ENCODE assay signal across 9 cellular contexts in genomic region chr21:17513214-17514123, GRCh38. TPM values are rescaled to one million over a fixed set of nuclear protein-coding genes. Genes with fewer than 3 reads are reported as not detected.
DNase-seq lines count a peak whose midpoint lies in the region; ATAC-seq, FAIRE-seq and TF ChIP-seq lines count a peak whose summit lies in the region.
"Had no signal": no experiment of that assay in that cellular context is flagged by ENCODE, and none has a peak within 500 bp of the region (broad histone marks: within the 10 kb centered on the region; RNA-seq: fewer than 3 reads in every experiment).

No MANE protein-coding gene starts in this region.

- H4K12ac ChIP-seq in trophoblast cell (ENCODE audit: low read depth, low read length): peak overlapping the region; percentile 93

- H2AK5ac ChIP-seq in trophoblast cell (ENCODE audit: low read length): no peak overlapping the region

- peak overlapping the region; percentile 92 for H2BK120ac ChIP-seq in trophoblast cell (ENCODE audit: insufficient read depth, low read length, poor library complexity)

- H3K27ac ChIP-seq in OCI-LY7 (ENCODE audit: low read depth, low read length, poor library complexity, severe bottlenecking): peak overlapping the region; percentile 35
- peak overlapping the region in 9 of 10 donors; percentile 67 to 94 (median 87) for H3K27ac ChIP-seq in heart right ventricle
- H3K27ac ChIP-seq in trophoblast cell (ENCODE audit: low read depth, low read length): peak overlapping the region; percentile 88

- H3K4me1 ChIP-seq in OCI-LY7 (ENCODE audit: insufficient read depth, low read length, poor library complexity, severe bottlenecking): peaks cover 19% of the 10 kb centered on the region
- peaks cover 0 to 24% (median 11%) of the 10 kb centered on the region in 9 donors for H3K4me1 ChIP-seq in heart right ventricle
- H3K4me1 ChIP-seq in trophoblast cell (ENCODE audit: control insufficient read depth in 1 of 2, insufficient read depth in 2 of 2, low read length in 2 of 2): peaks cover 0 to 5% of the 10 kb centered on the region in 2 experiments

- H4K91ac ChIP-seq in trophoblast cell (ENCODE audit: low read depth, low read length): peak overlapping the region; percentile 73

- peak overlapping the region; percentile 84 for H3K4me3 Mint-ChIP-seq in activated naive CD8-positive, alpha-beta T cell treated with anti-CD3 and anti-CD28 coated beads for 36 hours

- peak overlapping the region; percentile 99 for H3K18ac ChIP-seq in trophoblast cell (ENCODE audit: low read length)

- H3K79me2 ChIP-seq in OCI-LY7 (ENCODE audit: insufficient read depth, low read depth, low read length) (peaks cover 20% of the 10 kb centered on the region; the same call in 1 of the 2 replicates), trophoblast cell (ENCODE audit: control insufficient read depth, insufficient read depth, low read length, poor library complexity) (peaks cover 11% of the 10 kb centered on the region)

- H3K36me3 ChIP-seq in OCI-LY7 (ENCODE audit: insufficient read depth, low read length): no peaks in the 10 kb centered on the region
- H3K36me3 ChIP-seq in heart right ventricle: no peaks in the 10 kb centered on the region
- H3K36me3 ChIP-seq in trophoblast cell (ENCODE audit: control insufficient read depth in 1 of 2, insufficient read depth in 2 of 2, low read length in 2 of 2): no peaks in the 10 kb centered on the region

- no peaks in the 10 kb centered on the region for H3K9me3 ChIP-seq in OCI-LY7 (ENCODE audit: low read length)
- no peaks in the 10 kb centered on the region for H3K9me3 ChIP-seq in heart right ventricle
- H3K9me3 ChIP-seq in trophoblast cell (ENCODE audit: insufficient read depth, low read depth, low read length): no peaks in the 10 kb centered on the region

- peak overlapping the region; percentile 92 for H4K8ac ChIP-seq in trophoblast cell (ENCODE audit: low read depth, low read length)

- H3K14ac ChIP-seq in trophoblast cell (ENCODE audit: low read length): peak overlapping the region; percentile 89

- H3K36me3 Mint-ChIP-seq in activated naive CD8-positive, alpha-beta T cell treated with anti-CD3 and anti-CD28 coated beads for 36 hours: no peaks in the 10 kb centered on the region

- H3K4ac ChIP-seq in trophoblast cell (ENCODE audit: low read depth, low read length): peak overlapping the region; percentile 96

- peak; percentile 53 for TF ChIP-seq CTCF in OCI-LY7 (conservative IDR thresholded peaks at IDR 0.05; ENCODE audit: low read length)
- TF ChIP-seq CTCF in heart right ventricle (IDR thresholded peaks at IDR 0.05): no peak

- H3K27me3 Mint-ChIP-seq in activated naive CD8-positive, alpha-beta T cell treated with anti-CD3 and anti-CD28 coated beads for 36 hours: peaks cover 43% of the 10 kb centered on the region

- H3K27me3 ChIP-seq in heart right ventricle (peaks cover 0 to 58% (median 12%) of the 10 kb centered on the region in 7 donors), trophoblast cell (ENCODE audit: insufficient read depth, low read length) (no peaks in the 10 kb centered on the region)

- H2AFZ ChIP-seq in OCI-LY7 (ENCODE audit: low read length): peak overlapping the region; percentile 98
- peak overlapping the region; percentile 98 for H2AFZ ChIP-seq in trophoblast cell (ENCODE audit: insufficient read depth, low read length, poor library complexity)

- BruUV-seq in OCI-LY7 (replicated peaks; lab: Mats Ljungman, UMichigan): no TSS peak

- peak overlapping the region; percentile 95 for H3K4me2 ChIP-seq in OCI-LY7 (ENCODE audit: low read length)
- H3K4me2 ChIP-seq in trophoblast cell (ENCODE audit: low read length): peak overlapping the region; percentile 84

- no peak overlapping the region for H3K27ac Mint-ChIP-seq in activated naive CD8-positive, alpha-beta T cell treated with anti-CD3 and anti-CD28 coated beads for 36 hours

- CTCF ChIA-PET in OCI-LY7 (lab: Charles Lee; ENCODE audit: unreplicated experiment): interaction anchor here (0.7 to 1.0 kb wide), 2 partner anchors 64 to 75 kb away, joined by 3 read pairs; no protein-coding TSS in a partner anchor

- intact Hi-C loops in OCI-LY7 (cut with micrococcal nuclease; ENCODE audit: unreplicated experiment) (loop anchor here (2.0 to 5.0 kb wide), 4 partner anchors 99 to 304 kb away; partner anchors contain the start of genes BTG3 and C21orf91), heart right ventricle (cut with DNase I) (loop anchor here in 4 of 10 donors (2.0 to 10.0 kb wide), 5 partner anchors 34 to 129 kb away; no protein-coding TSS in a partner anchor)

- no peaks in the 10 kb centered on the region for H3K9me3 Mint-ChIP-seq in activated naive CD8-positive, alpha-beta T cell treated with anti-CD3 and anti-CD28 coated beads for 36 hours

- H3K79me1 ChIP-seq in trophoblast cell (ENCODE audit: low read length): peaks cover 9% of the 10 kb centered on the region

- FAIRE-seq in GM19239 (lab: Jason Lieb, UNC): no peak
- FAIRE-seq: A204.1 had no signal

- peak overlapping the region; percentile 88 for H3K4me3 ChIP-seq in OCI-LY7 (ENCODE audit: low read depth, low read length, poor library complexity, severe bottlenecking)
- H3K4me3 ChIP-seq in heart right ventricle: peak overlapping the region; percentile 46 to 80 (median 66)
- peak overlapping the region; percentile 97 for H3K4me3 ChIP-seq in trophoblast cell (ENCODE audit: low read depth, low read length)

- POLR2A ChIA-PET in OCI-LY7 (lab: Charles Lee): interaction anchor here (0.6 to 1.9 kb wide), 4 partner anchors 49 to 127 kb away, joined by 3 to 8 read pairs (median 3); no protein-coding TSS in a partner anchor

- H3K23ac ChIP-seq in trophoblast cell (ENCODE audit: low read length): no peak overlapping the region

- no peaks in the 10 kb centered on the region for H4K20me1 ChIP-seq in OCI-LY7 (ENCODE audit: insufficient read depth, low read length)

- ATAC-seq in HG03025 (IDR thresholded peaks at IDR 0.05; ENCODE audit: low FRiP score, unreplicated experiment): peak; percentile 33
- peak; percentile 36 to 83 (median 52) for ATAC-seq in heart right ventricle

- peak overlapping the region; percentile 91 for H2BK5ac ChIP-seq in trophoblast cell (ENCODE audit: low read depth, low read length, poor library complexity)

- WGBS in heart right ventricle, 2 donors: 0 to 1% methylated on average over 58 to 69 of the region's 69 CpGs
- WGBS in trophoblast cell (ENCODE audit: extremely low coverage, insufficient coverage, insufficient read length): no CpG with 5 or more reads among the region's 69 CpGs

- no peak overlapping the region for H2BK12ac ChIP-seq in trophoblast cell (ENCODE audit: low read length)

- no peaks in the 10 kb centered on the region for H3K9me2 ChIP-seq in OCI-LY7 (ENCODE audit: insufficient read depth, low read length)

- DNase-seq in DMS79 treated with DMSO at 0.1 percent for 48 hours (lab: John Stamatoyannopoulos, UW): peak; percentile 64
- DNase-seq in DMS79 (lab: John Stamatoyannopoulos, UW): no peak
- peak; percentile 57 for DNase-seq in OCI-LY7 (ENCODE audit: low spot score)
- DNase-seq in activated naive CD8-positive, alpha-beta T cell treated with anti-CD3 and anti-CD28 coated beads for 36 hours: peak; percentile 34
- peak in 1 of 2 donors; percentile 22 for DNase-seq in heart right ventricle
- DNase-seq in trophoblast cell: peak in 1 of 2 donors; percentile 15
- DNase-seq in GM19239 (ENCODE audit: insufficient read length, low spot score): no peak

- peak overlapping the region; percentile 67 for H3K9ac ChIP-seq in trophoblast cell (ENCODE audit: low read length)

- peaks cover 16% of the 10 kb centered on the region for H3K4me1 Mint-ChIP-seq in activated naive CD8-positive, alpha-beta T cell treated with anti-CD3 and anti-CD28 coated beads for 36 hours

RNA-seq across cellular contexts. Expression of gene CXADR, which starts 0.6 kb away (rescaled TPM):
- 6.3 and 6.7 TPM in 2 replicates for total RNA-seq in OCI-LY7 (2014; rRNA removed; shearing (Covaris generic))
- total RNA-seq in OCI-LY7 (2022) (5.4 and 6.6 TPM in 2 replicates), heart right ventricle (10 to 100 TPM; 16.7 to 42.1 (median 28.5) TPM)
- total RNA-seq in activated naive CD8-positive, alpha-beta T cell treated with anti-CD3 and anti-CD28 coated beads for 36 hours: under 1 TPM; 0.56 to 0.92 TPM
- 1 to 10 TPM; 6.4 to 9.2 TPM for polyA plus RNA-seq in heart right ventricle
- polyA plus RNA-seq in trophoblast cell (2013): 30.9 and 31.6 TPM in 2 replicates

Comparison
In these comparisons a context has a peak if more than half of its experiments do, and no peak if none do; other contexts are left out.
1. DNase-seq: peak in DMS79 treated with DMSO at 0.1 percent for 48 hours (single experiment), OCI-LY7 (single experiment) and activated naive CD8-positive, alpha-beta T cell treated with anti-CD3 and anti-CD28 coated beads for 36 hours (single experiment); none in DMS79 (single experiment) and GM19239 (single experiment).
2. H3K27ac ChIP-seq: peak in every context shown above with its lines; median percentile 88 in trophoblast cell; 87 in heart right ventricle; 35 in OCI-LY7.
3. Peak in every context shown above with its lines, with median percentiles within 50 percentile points of each other: H3K4me3 ChIP-seq.